ENCODE assay signal across 14 cellular contexts in genomic region chr9:132585954-132586829, GRCh38. TPM values are rescaled to one million over a fixed set of nuclear protein-coding genes. Genes with fewer than 3 reads are reported as not detected.
DNase-seq lines count a peak whose midpoint lies in the region; ATAC-seq, FAIRE-seq and TF ChIP-seq lines count a peak whose summit lies in the region.
"Had no signal": no experiment of that assay in that cellular context is flagged by ENCODE, and none has a peak within 500 bp of the region (broad histone marks: within the 10 kb centered on the region; RNA-seq: fewer than 3 reads in every experiment).

No MANE protein-coding gene starts in this region.

- intact Hi-C loops in GM12878 (cut with micrococcal nuclease; ENCODE audit: unreplicated experiment) = no loop called here
- intact Hi-C loops in posterior vena cava (cut with DNase I) = no loop called here

- no peaks in the 10 kb centered on the region for H3K9me3 Mint-ChIP-seq in activated CD4-positive, alpha-beta T cell treated with anti-CD3 and anti-CD28 coated beads, Interleukin-2, amount 10 ng/mL, durations not matched to agents 7 days and 5 days

- H3K36me3 ChIP-seq in GM12878 (ENCODE audit: control insufficient read depth in 2 of 2, insufficient read depth in 2 of 2, low read length in 1 of 2) = no peaks in the 10 kb centered on the region
- H3K36me3 ChIP-seq: brain microvascular endothelial cell had no signal

- CTCF ChIA-PET in activated CD4-positive, alpha-beta T cell treated with anti-CD3 and anti-CD28 coated beads, Interleukin-2, amount 10 ng/mL, durations not matched to agents 7 days and 5 days (lab: Charles Lee) = interaction anchor here (1.0 kb wide), 1 partner anchor 79 kb away, joined by 3 read pairs; no protein-coding TSS in a partner anchor
- CTCF ChIA-PET in GM12878 (lab: Yijun Ruan, JAX) = interaction anchor here (0.6 kb wide), 1 partner anchor 739 kb away, joined by 3 read pairs; no protein-coding TSS in a partner anchor

- no peaks in the 10 kb centered on the region for H3K9me3 ChIP-seq in GM12878 (replicated peaks; ENCODE audit: control insufficient read depth, insufficient read depth, low read length)

- ATAC-seq in GM12878 = no peak; the same call in 2 of the 3 replicates
- ATAC-seq: left cardiac atrium had no signal

- POLR2A ChIA-PET in activated CD4-positive, alpha-beta T cell treated with anti-CD3 and anti-CD28 coated beads, Interleukin-2, amount 10 ng/mL, durations not matched to agents 7 days and 5 days (lab: Charles Lee) = no interaction called here
- POLR2A ChIA-PET in GM12878 (lab: Charles Lee) = no interaction called here

- H4K20me1 ChIP-seq in GM12878 (ENCODE audit: control insufficient read depth, insufficient read depth) = peaks cover 5% of the 10 kb centered on the region

- FAIRE-seq in GM12878 (lab: Jason Lieb, UNC) = no peak
- FAIRE-seq: endometrium had no signal

- no peak overlapping the region for H3K4me2 ChIP-seq in GM12878 (ENCODE audit: control insufficient read depth, insufficient read depth)

- no peak for TF ChIP-seq RAD21 in GM12878 (IDR thresholded peaks at IDR 0.05; ENCODE audit: insufficient read depth, low read depth, low read length)

- peaks cover 10% of the 10 kb centered on the region for H3K4me1 Mint-ChIP-seq in activated CD4-positive, alpha-beta T cell treated with anti-CD3 and anti-CD28 coated beads, Interleukin-2, amount 10 ng/mL, durations not matched to agents 7 days and 5 days

- H3K4me3 ChIP-seq in GM12878 = no peak overlapping the region

- H3K4me1 ChIP-seq in GM12878 (ENCODE audit: control insufficient read depth, insufficient read depth, low read length) = no peaks in the 10 kb centered on the region

- RAD21 ChIA-PET in GM12878 (lab: Charles Lee; ENCODE audit: unreplicated experiment) = no interaction called here

- DNase-seq in activated CD4-positive, alpha-beta T cell treated with anti-CD3 and anti-CD28 coated beads, Interleukin-2, amount 10 ng/mL, durations not matched to agents 7 days and 5 days = no peak
- no peak for DNase-seq in activated CD4-positive, alpha-beta T cell treated with anti-CD3 and anti-CD28 coated beads, Interleukin-2, amount 50 U/mL, for 1 hour
- DNase-seq in Kasumi-1 (lab: John Stamatoyannopoulos, UW) = peak; percentile 27 to 64
- DNase-seq in GM12878 (ENCODE audit: low read depth, low spot score) = no peak
- DNase-seq in posterior vena cava (ENCODE audit: low spot score) = peak; percentile 72
- no peak for DNase-seq in inferior parietal cortex (ENCODE audit: extremely low spot score)
- DNase-seq in SKM-1 treated with dmso at 0.1 percent for 144 hours (lab: John Stamatoyannopoulos, UW; ENCODE audit: unreplicated experiment) = no peak
- DNase-seq in effector CD4-positive, alpha-beta T cell = no peak
- DNase-seq: brain microvascular endothelial cell; left cardiac atrium; stimulated activated CD4-positive, alpha-beta T cell treated with anti-CD3 and anti-CD28 coated beads, Interleukin-2, amount 100 ng/mL, for 24 hours had no signal

- no peaks in the 10 kb centered on the region for H3K79me2 ChIP-seq in GM12878 (ENCODE audit: control insufficient read depth, insufficient read depth, low read length)

- BruUV-seq in GM12878 (replicated peaks; lab: Mats Ljungman, UMichigan) = no TSS peak

- H3K4me3 Mint-ChIP-seq in activated CD4-positive, alpha-beta T cell treated with anti-CD3 and anti-CD28 coated beads, Interleukin-2, amount 10 ng/mL, durations not matched to agents 7 days and 5 days = peak overlapping the region; percentile 22

- TF ChIP-seq EP300 in GM12878 (IDR thresholded peaks at IDR 0.05; ENCODE audit: borderline replicate concordance in 1 of 2, control insufficient read depth in 1 of 2, low read depth in 2 of 2, low read length in 2 of 2) = no peak

- peaks cover 25 to 30% of the 10 kb centered on the region in 2 experiments for H3K27me3 ChIP-seq in GM12878 (replicated peaks in 1 of 2; ENCODE audit: control insufficient read depth in 2 of 2, insufficient read depth in 2 of 2, low read length in 1 of 2)

- 29% methylated on average over 42 of the region's 42 CpGs for WGBS in GM12878 (ENCODE audit: insufficient coverage, insufficient replicate concordance, low lambda C conversion rate, missing lambda C conversion rate)

- no peaks in the 10 kb centered on the region for H3K36me3 Mint-ChIP-seq in activated CD4-positive, alpha-beta T cell treated with anti-CD3 and anti-CD28 coated beads, Interleukin-2, amount 10 ng/mL, durations not matched to agents 7 days and 5 days (ENCODE audit: low read depth)

- TF ChIP-seq POLR2A in GM12878 (IDR thresholded peaks at IDR 0.05; ENCODE audit: low read depth, low read length) = no peak

- no peak overlapping the region for H3K9ac ChIP-seq in GM12878 (ENCODE audit: control insufficient read depth, insufficient read depth, low read length)

- TF ChIP-seq CTCF in GM12878 (IDR thresholded peaks at IDR 0.05 in 2 of 3, conservative IDR thresholded peaks at IDR 0.05 in 1 of 3; ENCODE audit: control insufficient read depth in 2 of 3, extremely low read depth in 1 of 3, insufficient read depth in 1 of 3, low read depth in 3 of 3, low read length in 3 of 3) = no peak

- no peak overlapping the region for H2AFZ ChIP-seq in GM12878 (ENCODE audit: control insufficient read depth, low read depth, low read length)

- in situ Hi-C loops in GM12878 (cut with MboI) = no loop called here

- peaks cover 78% of the 10 kb centered on the region for H3K27me3 Mint-ChIP-seq in activated CD4-positive, alpha-beta T cell treated with anti-CD3 and anti-CD28 coated beads, Interleukin-2, amount 10 ng/mL, durations not matched to agents 7 days and 5 days

- no peak overlapping the region for H3K27ac ChIP-seq in GM12878 (ENCODE audit: control insufficient read depth, insufficient read depth)
- H3K27ac ChIP-seq: brain microvascular endothelial cell had no signal

- SMC1A ChIA-PET in GM12878 (lab: Charles Lee; ENCODE audit: uncharacterized antibody, unreplicated experiment) = no interaction called here

- H3K27ac Mint-ChIP-seq in activated CD4-positive, alpha-beta T cell treated with anti-CD3 and anti-CD28 coated beads, Interleukin-2, amount 10 ng/mL, durations not matched to agents 7 days and 5 days = peak overlapping the region; percentile 17

TF ChIP-seq in GM12878, 131 proteins besides CTCF, POLR2A, EP300 and RAD21:
- 0 out of 2 replicates have a peak, but pooled peaks have one; percentile 21 for TF ChIP-seq EZH2 (IDR thresholded peaks at IDR 0.05; ENCODE audit: borderline replicate concordance, control insufficient read depth, low read depth, low read length)
- no peak for TF ChIP-seq NFXL1 (IDR thresholded peaks at IDR 0.05; ENCODE audit: borderline replicate concordance)
- no peak for TF ChIP-seq KAT2A (conservative IDR thresholded peaks at IDR 0.05; ENCODE audit: control insufficient read depth, low read depth, low read length)
- peak; percentile 70; the same call in 1 of the 2 replicates for TF ChIP-seq SPI1 (IDR thresholded peaks at IDR 0.05; ENCODE audit: borderline replicate concordance, insufficient read depth, low read depth, low read length)
- TF ChIP-seq SREBF2 (IDR thresholded peaks at IDR 0.05; ENCODE audit: low read length) = no peak

RNA-seq across cellular contexts. Expression of gene BARHL1, which starts 3.8 kb away (rescaled TPM):
- not detected for total RNA-seq in activated CD4-positive, alpha-beta T cell treated with anti-CD3 and anti-CD28 coated beads, Interleukin-2, amount 10 ng/mL, durations not matched to agents 7 days and 5 days
- total RNA-seq in GM12878 (2013; cell fraction: nucleolus; rRNA removed) = not detected in 2 replicates
- total RNA-seq in GM12878 (2014; rRNA removed) = not detected in 2 replicates
- total RNA-seq in GM12878 (2014; rRNA removed; fragmentation: Illumina TruSeq; extraction: Trizol) = not detected in 2 replicates
- total RNA-seq in GM12878 (2021) = not detected in 2 replicates
- not detected for polyA plus RNA-seq in GM12878 (2011; ENCODE audit: low read depth)
- not detected in 2 replicates for polyA plus RNA-seq in GM12878 (2011; rRNA removed)
- not detected in 2 replicates for polyA plus RNA-seq in GM12878 (2011; cell fraction: cytosol; rRNA removed)
- not detected in 2 replicates for polyA plus RNA-seq in GM12878 (2011; cell fraction: nucleus; rRNA removed)
- polyA plus RNA-seq in GM12878 (2012) = 0.08 TPM in 1 of 2 replicates, not detected in the other
- not detected in 2 replicates for polyA plus RNA-seq in GM12878 (2014; fragmentation: Illumina TruSeq; extraction: Trizol)
- not detected for polyA plus RNA-seq in GM12878 (2014; fragmentation: Nextera tagmentation; extraction: Ambion mirVana)
- polyA plus RNA-seq in GM12878 (2014; rRNA removed) = not detected in 2 replicates
- not detected for polyA plus RNA-seq in GM12878 (2016; fragmentation: Nextera tagmentation; extraction: Ambion mirVana)
- not detected in 2 replicates for polyA minus RNA-seq in GM12878 (2011; rRNA and poly(A)+ RNA removed)
- not detected in 2 replicates for polyA minus RNA-seq in GM12878 (2011; cell fraction: cytosol; rRNA and poly(A)+ RNA removed)
- polyA minus RNA-seq in GM12878 (2011; cell fraction: nucleus; rRNA and poly(A)+ RNA removed) = not detected in 2 replicates
- total RNA-seq in posterior vena cava = not detected
- total RNA-seq: glomerular endothelial cell, left cardiac atrium, ureter had no signal

Comparison
In these comparisons a context has a peak if more than half of its experiments do, and no peak if none do; other contexts are left out.
1. DNase-seq: peak in Kasumi-1 (2 of 2) and posterior vena cava (single experiment); none in activated CD4-positive, alpha-beta T cell treated with anti-CD3 and anti-CD28 coated beads, Interleukin-2, amount 10 ng/mL, durations not matched to agents 7 days and 5 days (single experiment), activated CD4-positive, alpha-beta T cell treated with anti-CD3 and anti-CD28 coated beads, Interleukin-2, amount 50 U/mL, for 1 hour (single experiment), GM12878 (single experiment), inferior parietal cortex (single experiment), SKM-1 treated with dmso at 0.1 percent for 144 hours (single experiment) and effector CD4-positive, alpha-beta T cell (single experiment).